ENCODE assay signal across 8 cellular contexts in genomic region chr7:27745064-27745583, GRCh38. TPM values are rescaled to one million over a fixed set of nuclear protein-coding genes. Genes with fewer than 3 reads are reported as not detected.
DNase-seq lines count a peak whose midpoint lies in the region; ATAC-seq, FAIRE-seq and TF ChIP-seq lines count a peak whose summit lies in the region.

No MANE protein-coding gene starts in this region.

- no peak overlapping the region for H3K27ac Mint-ChIP-seq in activated naive CD4-positive, alpha-beta T cell treated with anti-CD3 and anti-CD28 coated beads, Interleukin-2, amount 50 U/mL, for 72 hours
- no peak overlapping the region for H3K27ac Mint-ChIP-seq in activated CD4-positive, alpha-beta T cell treated with anti-CD3 and anti-CD28 coated beads, Interleukin-2, amount 10 ng/mL, durations not matched to agents 7 days and 5 days

- peaks cover 0 to 11% (median 5%) of the 10 kb centered on the region in 3 donors for H3K36me3 ChIP-seq in pancreas

- WGBS in pancreas, 2 donors: 2 to 4% methylated on average over 2 of the region's 2 CpGs

- intact Hi-C loops in pancreas (cut with DNase I): no loop called here

- H3K4me3 Mint-ChIP-seq in activated CD4-positive, alpha-beta T cell treated with anti-CD3 and anti-CD28 coated beads, Interleukin-2, amount 10 ng/mL, durations not matched to agents 7 days and 5 days: no peak overlapping the region

- peak overlapping the region in 2 of 4 donors; percentile 20 to 21 for H3K27ac ChIP-seq in pancreas

- peaks cover 25 to 51% (median 34%) of the 10 kb centered on the region in 3 donors for H3K4me1 ChIP-seq in pancreas

- DNase-seq in DMS153 (lab: John Stamatoyannopoulos, UW) (peak; percentile 15), HEK293T (ENCODE audit: extremely low spot score) (peak; percentile 48), RPMI7951 (ENCODE audit: low read depth) (peak; percentile 72), erythroblast (lab: John Stamatoyannopoulos, UW) (peak; percentile 59 to 67), pancreas (peak in 2 of 6 donors; percentile 20 to 43)
- no peak for DNase-seq in activated naive CD4-positive, alpha-beta T cell treated with anti-CD3 and anti-CD28 coated beads, Interleukin-2, amount 50 U/mL, for 72 hours (ENCODE audit: low spot score in 2 of 2)
- DNase-seq in activated CD4-positive, alpha-beta T cell treated with anti-CD3 and anti-CD28 coated beads, Interleukin-2, amount 10 ng/mL, durations not matched to agents 7 days and 5 days: no peak

- H3K9me3 ChIP-seq in pancreas: no peaks in the 10 kb centered on the region

- H3K27me3 Mint-ChIP-seq in activated CD4-positive, alpha-beta T cell treated with anti-CD3 and anti-CD28 coated beads, Interleukin-2, amount 10 ng/mL, durations not matched to agents 7 days and 5 days: no peaks in the 10 kb centered on the region

- CTCF ChIA-PET in HEK293T (lab: Yijun Ruan, JAX): interaction anchor here (0.6 to 2.5 kb wide), 10 partner anchors 11 to 274 kb away, joined by 3 to 20 read pairs (median 4); no protein-coding TSS in a partner anchor
- CTCF ChIA-PET in activated CD4-positive, alpha-beta T cell treated with anti-CD3 and anti-CD28 coated beads, Interleukin-2, amount 10 ng/mL, durations not matched to agents 7 days and 5 days (lab: Charles Lee): no interaction called here

- no peak for TF ChIP-seq POLR2A in erythroblast (IDR thresholded peaks at IDR 0.05; ENCODE audit: low read length)

- H3K4me3 ChIP-seq in pancreas: no peak overlapping the region

- no peak for FAIRE-seq in pancreas (lab: Jason Lieb, UNC)

- ATAC-seq in pancreas: peak; percentile 9 to 35 (median 12)
- no peak for ATAC-seq in activated naive CD4-positive, alpha-beta T cell treated with anti-CD3 and anti-CD28 coated beads, Interleukin-2, amount 50 U/mL, for 72 hours
- ATAC-seq in GM18519 (IDR thresholded peaks at IDR 0.05; ENCODE audit: low FRiP score, unreplicated experiment): no peak

- H3K4me1 Mint-ChIP-seq in activated CD4-positive, alpha-beta T cell treated with anti-CD3 and anti-CD28 coated beads, Interleukin-2, amount 10 ng/mL, durations not matched to agents 7 days and 5 days: peaks cover 28% of the 10 kb centered on the region

- H3K9me3 Mint-ChIP-seq in activated naive CD4-positive, alpha-beta T cell treated with anti-CD3 and anti-CD28 coated beads, Interleukin-2, amount 50 U/mL, for 72 hours: no peaks in the 10 kb centered on the region
- no peaks in the 10 kb centered on the region for H3K9me3 Mint-ChIP-seq in activated CD4-positive, alpha-beta T cell treated with anti-CD3 and anti-CD28 coated beads, Interleukin-2, amount 10 ng/mL, durations not matched to agents 7 days and 5 days

- peaks cover 14 to 15% of the 10 kb centered on the region in 2 donors for H3K36me3 Mint-ChIP-seq in activated naive CD4-positive, alpha-beta T cell treated with anti-CD3 and anti-CD28 coated beads, Interleukin-2, amount 50 U/mL, for 72 hours
- H3K36me3 Mint-ChIP-seq in activated CD4-positive, alpha-beta T cell treated with anti-CD3 and anti-CD28 coated beads, Interleukin-2, amount 10 ng/mL, durations not matched to agents 7 days and 5 days (ENCODE audit: low read depth): peaks cover 16% of the 10 kb centered on the region

- no peaks in the 10 kb centered on the region for H3K27me3 ChIP-seq in pancreas

- peak; percentile 26 to 45 (median 42) for TF ChIP-seq CTCF in pancreas (IDR thresholded peaks at IDR 0.05)

- POLR2A ChIA-PET in HEK293T (lab: Yijun Ruan, JAX): interaction anchor here (0.5 kb wide), 1 partner anchor 40 kb away, joined by 3 read pairs; no protein-coding TSS in a partner anchor
- POLR2A ChIA-PET in activated CD4-positive, alpha-beta T cell treated with anti-CD3 and anti-CD28 coated beads, Interleukin-2, amount 10 ng/mL, durations not matched to agents 7 days and 5 days (lab: Charles Lee): no interaction called here

TF ChIP-seq in HEK293T, 16 proteins besides CTCF, POLR2A, EP300 and RAD21:
- TF ChIP-seq FOXK2 (IDR thresholded peaks at IDR 0.05) (0 out of 2 replicates have a peak, but pooled peaks have one; percentile 14), ARNT (IDR thresholded peaks at IDR 0.05) (no peak), ELF4 (IDR thresholded peaks at IDR 0.05) (no peak), CTBP1 (IDR thresholded peaks at IDR 0.05; ENCODE audit: borderline replicate concordance) (no peak), SUZ12 (IDR thresholded peaks at IDR 0.05) (no peak), SP1 (IDR thresholded peaks at IDR 0.05) (no peak)

RNA-seq across cellular contexts. Expression of gene TAX1BP1, which starts 5.2 kb away (rescaled TPM):
- total RNA-seq in RPMI7951 (2014; rRNA removed; shearing (Covaris generic)): 83.7 and 89.4 TPM in 2 replicates
- total RNA-seq in pancreas: 10 to 100 TPM; 43.3 to 64.6 (median 49.1) TPM
- 10 to 100 TPM; 28.3 to 41.5 TPM for polyA plus RNA-seq in pancreas
- 100 to 1,000 TPM; 110 to 122 TPM for total RNA-seq in activated naive CD4-positive, alpha-beta T cell treated with anti-CD3 and anti-CD28 coated beads, Interleukin-2, amount 50 U/mL, for 72 hours
- total RNA-seq in activated CD4-positive, alpha-beta T cell treated with anti-CD3 and anti-CD28 coated beads, Interleukin-2, amount 10 ng/mL, durations not matched to agents 7 days and 5 days: 10 to 100 TPM; 58.8 to 65.1 TPM

Comparison
In these comparisons a context has a peak if more than half of its experiments do, and no peak if none do; other contexts are left out.
1. DNase-seq: peak in DMS153 (single experiment), HEK293T (single experiment), RPMI7951 (single experiment) and erythroblast (2 of 2); none in activated naive CD4-positive, alpha-beta T cell treated with anti-CD3 and anti-CD28 coated beads, Interleukin-2, amount 50 U/mL, for 72 hours (0 of 2) and activated CD4-positive, alpha-beta T cell treated with anti-CD3 and anti-CD28 coated beads, Interleukin-2, amount 10 ng/mL, durations not matched to agents 7 days and 5 days (single experiment).
2. ATAC-seq: peak in pancreas (4 of 4); none in activated naive CD4-positive, alpha-beta T cell treated with anti-CD3 and anti-CD28 coated beads, Interleukin-2, amount 50 U/mL, for 72 hours (0 of 2) and GM18519 (single experiment).